ENCODE assay signal across 11 cellular contexts in the genomic region with DNA sequence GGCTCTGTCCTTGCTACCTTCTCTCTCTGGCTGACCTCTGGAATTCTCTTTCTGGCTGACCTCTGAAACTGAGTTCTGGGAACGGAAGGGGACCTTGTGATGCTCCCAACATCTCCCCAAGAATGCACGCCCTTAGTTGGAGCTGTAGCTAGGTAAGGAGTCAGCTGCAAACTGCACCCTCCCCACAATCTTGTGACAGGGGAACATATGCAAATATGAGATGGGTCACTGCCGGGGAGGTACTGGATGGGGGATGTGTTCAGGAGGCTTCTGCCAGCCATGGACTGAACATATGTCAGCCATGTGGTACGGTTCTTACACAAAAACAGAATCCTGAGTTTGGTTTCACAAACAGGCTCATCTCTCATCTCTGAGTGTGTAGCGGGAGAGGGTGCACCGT. TPM values are rescaled to one million over a fixed set of nuclear protein-coding genes. Genes with fewer than 3 reads are reported as not detected.
DNase-seq lines count a peak whose midpoint lies in the region; ATAC-seq and TF ChIP-seq lines count a peak whose summit lies in the region.
"Had no signal": no experiment of that assay in that cellular context is flagged by ENCODE, and none has a peak within 500 bp of the region (broad histone marks: within the 10 kb centered on the region; RNA-seq: fewer than 3 reads in every experiment).

No MANE protein-coding gene starts in this region.

- peaks cover 0 to 59% (median 9%) of the 10 kb centered on the region in 3 donors for H3K4me1 ChIP-seq in esophagus squamous epithelium

- H3K4me3 ChIP-seq in esophagus squamous epithelium: no peak overlapping the region
- H3K4me3 ChIP-seq: skin epidermis had no signal

- H3K27ac ChIP-seq in esophagus squamous epithelium (peak overlapping the region in 3 of 4 donors; percentile 32 to 66 (median 59)), caudate nucleus (ENCODE audit: low read depth, low read length) (no peak overlapping the region)

- peak in 1 of 4 donors; percentile 39 for TF ChIP-seq POLR2A in esophagus squamous epithelium (IDR thresholded peaks at IDR 0.05)

- H3K9me3 ChIP-seq in esophagus squamous epithelium: no peaks in the 10 kb centered on the region

- peak; percentile 93 for ATAC-seq in GM18517 (IDR thresholded peaks at IDR 0.05; ENCODE audit: unreplicated experiment)
- ATAC-seq in GM21360 (IDR thresholded peaks at IDR 0.05; ENCODE audit: unreplicated experiment): peak; percentile 92
- ATAC-seq in HG03139 (IDR thresholded peaks at IDR 0.05; ENCODE audit: unreplicated experiment): peak; percentile 94

- no peaks in the 10 kb centered on the region for H3K36me3 ChIP-seq in esophagus squamous epithelium

- no peak for TF ChIP-seq CTCF in esophagus squamous epithelium (IDR thresholded peaks at IDR 0.05)

- no peak for DNase-seq in esophagus squamous epithelium (lab: John Stamatoyannopoulos, UW)
- DNase-seq in caudate nucleus (lab: John Stamatoyannopoulos, UW): no peak
- DNase-seq in DMS114 treated with DMSO at 0.1 percent for 48 hours (lab: John Stamatoyannopoulos, UW; ENCODE audit: unreplicated experiment): no peak
- DNase-seq in ureter (ENCODE audit: low spot score): no peak
- no peak for DNase-seq in NCI-H187 treated with DMSO at 0.1 percent for 48 hours (lab: John Stamatoyannopoulos, UW)
- DNase-seq: cortex of kidney, NCI-H1417 treated with DMSO at 0.1 percent for 48 hours had no signal

- no peaks in the 10 kb centered on the region for H3K27me3 ChIP-seq in esophagus squamous epithelium

- intact Hi-C loops in esophagus squamous epithelium (cut with DNase I): no loop called here

- WGBS in esophagus squamous epithelium, 2 donors: 58 to 92% methylated on average over 5 to 6 of the region's 6 CpGs

RNA-seq across cellular contexts. Expression of a gene that starts 34.2 kb away (rescaled TPM):
- total RNA-seq in esophagus squamous epithelium (10 to 100 TPM in 1 of 4 donors, 1 to 10 TPM in 3; 3.1 to 17.4 (median 4.2) TPM), ureter (13.3 TPM)
